Comparison of ENCODE assay signal across 1 cellular context in the genomic region with DNA sequence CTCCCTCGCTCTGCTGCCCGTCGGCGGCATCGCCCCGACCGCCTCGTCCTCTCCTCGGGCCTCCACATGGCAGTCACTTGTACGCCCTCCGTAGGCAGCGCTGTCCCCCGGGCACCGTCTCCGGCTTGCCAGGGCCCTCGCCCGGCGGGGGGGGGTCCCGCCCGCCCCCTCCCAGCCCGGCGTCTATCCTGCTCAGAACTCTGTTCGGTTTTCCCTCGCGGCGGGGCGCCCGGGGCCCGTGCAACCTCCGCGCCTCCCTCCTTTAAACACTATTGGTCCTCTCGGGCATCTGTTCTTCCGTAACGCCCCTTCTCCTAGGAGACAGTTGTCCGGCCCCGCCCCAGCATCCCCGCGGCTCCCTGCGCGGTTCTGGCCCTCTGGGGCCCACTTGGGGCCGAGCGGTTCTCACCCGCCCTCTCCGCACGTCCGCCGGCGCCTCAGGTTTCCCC.
TF ChIP-seq lines count a peak whose summit lies in the region.

No MANE protein-coding gene starts in this region.

TF ChIP-seq in HEK293, 187 proteins besides CTCF, POLR2A, EP300 and RAD21 (continued from another document):
- TF ChIP-seq ZEB2 (tag by site-specific recombination; IDR thresholded peaks at IDR 0.05) (peak; percentile 38; the same call in 1 of the 2 replicates), ZFP69B (tag by site-specific recombination; IDR thresholded peaks at IDR 0.05) (peak; percentile 99), YY1 (tag by site-specific recombination; IDR thresholded peaks at IDR 0.05) (no peak), ZNF518A (tag by site-specific recombination; conservative IDR thresholded peaks at IDR 0.05; ENCODE audit: low read depth) (no peak), ZBTB7A (tag by site-specific recombination; IDR thresholded peaks at IDR 0.05; ENCODE audit: low read depth) (no peak), ZNF302 (tag by site-specific recombination; IDR thresholded peaks at IDR 0.05; ENCODE audit: low read depth) (no peak), ZBTB17 (tag by site-specific recombination; IDR thresholded peaks at IDR 0.05) (peak; percentile 55; the same call in 1 of the 2 replicates), ZNF341 (tag by site-specific recombination; IDR thresholded peaks at IDR 0.05; ENCODE audit: low read depth) (peak; percentile 18; the same call in 1 of the 2 replicates), ZSCAN30 (tag by site-specific recombination; IDR thresholded peaks at IDR 0.05) (no peak), GLIS2 (tag by site-specific recombination; IDR thresholded peaks at IDR 0.05) (peak; percentile 85), ZIC2 (tag by site-specific recombination; IDR thresholded peaks at IDR 0.05) (peak; percentile 47), ZNF473 (tag by site-specific recombination; IDR thresholded peaks at IDR 0.05) (no peak), SP3 (tag by site-specific recombination; IDR thresholded peaks at IDR 0.05) (peak; percentile 21; the same call in 1 of the 2 replicates), ZBTB20 (tag by site-specific recombination; IDR thresholded peaks at IDR 0.05) (peak; percentile 72; the same call in 1 of the 2 replicates), GLIS1 (tag by site-specific recombination; IDR thresholded peaks at IDR 0.05) (peak; percentile 38), ZNF600 (tag by site-specific recombination; IDR thresholded peaks at IDR 0.05) (peak; percentile 40; the same call in 1 of the 2 replicates), ZNF324 (tag by site-specific recombination; IDR thresholded peaks at IDR 0.05) (no peak), ZNF211 (tag by site-specific recombination; IDR thresholded peaks at IDR 0.05; ENCODE audit: low read depth) (no peak), ZNF76 (tag by site-specific recombination; IDR thresholded peaks at IDR 0.05; ENCODE audit: borderline replicate concordance, low read depth) (peak; percentile 45; the same call in 1 of the 2 replicates), SP2 (tag by site-specific recombination; IDR thresholded peaks at IDR 0.05) (peak; percentile 76), ZNF19 (tag by site-specific recombination; IDR thresholded peaks at IDR 0.05; ENCODE audit: low read depth) (no peak), ZNF510 (tag by site-specific recombination; IDR thresholded peaks at IDR 0.05; ENCODE audit: insufficient replicate concordance) (no peak), ZNF837 (tag by site-specific recombination; IDR thresholded peaks at IDR 0.05) (no peak), GLI2 (tag by site-specific recombination; IDR thresholded peaks at IDR 0.05; ENCODE audit: borderline replicate concordance, low read depth) (no peak), ZNF335 (tag by site-specific recombination; conservative IDR thresholded peaks at IDR 0.05) (peak; percentile 85), ZXDB (tag by site-specific recombination; IDR thresholded peaks at IDR 0.05) (peak; percentile 81), ZBTB6 (tag by site-specific recombination; IDR thresholded peaks at IDR 0.05) (no peak), ZNF18 (tag by site-specific recombination; IDR thresholded peaks at IDR 0.05) (no peak), ZNF202 (tag by site-specific recombination; IDR thresholded peaks at IDR 0.05; ENCODE audit: borderline replicate concordance) (no peak), ZNF629 (tag by site-specific recombination; IDR thresholded peaks at IDR 0.05) (no peak), ZNF366 (tag by site-specific recombination; conservative IDR thresholded peaks at IDR 0.05) (peak; percentile 59), PATZ1 (tag by site-specific recombination; IDR thresholded peaks at IDR 0.05) (peak; percentile 60), FEZF1 (tag by site-specific recombination; IDR thresholded peaks at IDR 0.05) (no peak), SP7 (tag by site-specific recombination; IDR thresholded peaks at IDR 0.05) (peak; percentile 11; the same call in 1 of the 2 replicates), MEIS1 (CRISPR knock-in tag; IDR thresholded peaks at IDR 0.05; ENCODE audit: borderline replicate concordance) (no peak), ZNF416 (tag by site-specific recombination; IDR thresholded peaks at IDR 0.05) (no peak)
- TF ChIP-seq, protein P1, sequence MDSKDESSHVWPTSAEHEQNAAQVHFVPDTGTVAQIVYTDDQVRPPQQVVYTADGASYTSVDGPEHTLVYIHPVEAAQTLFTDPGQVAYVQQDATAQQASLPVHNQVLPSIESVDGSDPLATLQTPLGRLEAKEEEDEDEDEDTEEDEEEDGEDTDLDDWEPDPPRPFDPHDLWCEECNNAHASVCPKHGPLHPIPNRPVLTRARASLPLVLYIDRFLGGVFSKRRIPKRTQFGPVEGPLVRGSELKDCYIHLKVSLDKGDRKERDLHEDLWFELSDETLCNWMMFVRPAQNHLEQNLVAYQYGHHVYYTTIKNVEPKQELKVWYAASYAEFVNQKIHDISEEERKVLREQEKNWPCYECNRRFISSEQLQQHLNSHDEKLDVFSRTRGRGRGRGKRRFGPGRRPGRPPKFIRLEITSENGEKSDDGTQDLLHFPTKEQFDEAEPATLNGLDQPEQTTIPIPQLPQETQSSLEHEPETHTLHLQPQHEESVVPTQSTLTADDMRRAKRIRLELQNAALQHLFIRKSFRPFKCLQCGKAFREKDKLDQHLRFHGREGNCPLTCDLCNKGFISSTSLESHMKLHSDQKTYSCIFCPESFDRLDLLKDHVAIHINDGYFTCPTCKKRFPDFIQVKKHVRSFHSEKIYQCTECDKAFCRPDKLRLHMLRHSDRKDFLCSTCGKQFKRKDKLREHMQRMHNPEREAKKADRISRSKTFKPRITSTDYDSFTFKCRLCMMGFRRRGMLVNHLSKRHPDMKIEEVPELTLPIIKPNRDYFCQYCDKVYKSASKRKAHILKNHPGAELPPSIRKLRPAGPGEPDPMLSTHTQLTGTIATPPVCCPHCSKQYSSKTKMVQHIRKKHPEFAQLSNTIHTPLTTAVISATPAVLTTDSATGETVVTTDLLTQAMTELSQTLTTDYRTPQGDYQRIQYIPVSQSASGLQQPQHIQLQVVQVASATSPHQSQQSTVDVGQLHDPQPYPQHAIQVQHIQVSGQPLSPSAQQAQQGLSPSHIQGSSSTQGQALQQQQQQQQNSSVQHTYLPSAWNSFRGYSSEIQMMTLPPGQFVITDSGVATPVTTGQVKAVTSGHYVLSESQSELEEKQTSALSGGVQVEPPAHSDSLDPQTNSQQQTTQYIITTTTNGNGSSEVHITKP (tag by site-specific recombination; IDR thresholded peaks at IDR 0.05) = no peak; the same call in 1 of the 2 replicates
- TF ChIP-seq, protein P2, sequence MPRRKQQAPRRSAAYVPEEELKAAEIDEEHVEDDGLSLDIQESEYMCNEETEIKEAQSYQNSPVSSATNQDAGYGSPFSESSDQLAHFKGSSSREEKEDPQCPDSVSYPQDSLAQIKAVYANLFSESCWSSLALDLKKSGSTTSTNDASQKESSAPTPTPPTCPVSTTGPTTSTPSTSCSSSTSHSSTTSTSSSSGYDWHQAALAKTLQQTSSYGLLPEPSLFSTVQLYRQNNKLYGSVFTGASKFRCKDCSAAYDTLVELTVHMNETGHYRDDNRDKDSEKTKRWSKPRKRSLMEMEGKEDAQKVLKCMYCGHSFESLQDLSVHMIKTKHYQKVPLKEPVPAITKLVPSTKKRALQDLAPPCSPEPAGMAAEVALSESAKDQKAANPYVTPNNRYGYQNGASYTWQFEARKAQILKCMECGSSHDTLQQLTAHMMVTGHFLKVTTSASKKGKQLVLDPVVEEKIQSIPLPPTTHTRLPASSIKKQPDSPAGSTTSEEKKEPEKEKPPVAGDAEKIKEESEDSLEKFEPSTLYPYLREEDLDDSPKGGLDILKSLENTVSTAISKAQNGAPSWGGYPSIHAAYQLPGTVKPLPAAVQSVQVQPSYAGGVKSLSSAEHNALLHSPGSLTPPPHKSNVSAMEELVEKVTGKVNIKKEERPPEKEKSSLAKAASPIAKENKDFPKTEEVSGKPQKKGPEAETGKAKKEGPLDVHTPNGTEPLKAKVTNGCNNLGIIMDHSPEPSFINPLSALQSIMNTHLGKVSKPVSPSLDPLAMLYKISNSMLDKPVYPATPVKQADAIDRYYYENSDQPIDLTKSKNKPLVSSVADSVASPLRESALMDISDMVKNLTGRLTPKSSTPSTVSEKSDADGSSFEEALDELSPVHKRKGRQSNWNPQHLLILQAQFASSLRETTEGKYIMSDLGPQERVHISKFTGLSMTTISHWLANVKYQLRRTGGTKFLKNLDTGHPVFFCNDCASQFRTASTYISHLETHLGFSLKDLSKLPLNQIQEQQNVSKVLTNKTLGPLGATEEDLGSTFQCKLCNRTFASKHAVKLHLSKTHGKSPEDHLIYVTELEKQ (tag by site-specific recombination; IDR thresholded peaks at IDR 0.05; ENCODE audit: borderline replicate concordance) = no peak
- TF ChIP-seq, protein P3, sequence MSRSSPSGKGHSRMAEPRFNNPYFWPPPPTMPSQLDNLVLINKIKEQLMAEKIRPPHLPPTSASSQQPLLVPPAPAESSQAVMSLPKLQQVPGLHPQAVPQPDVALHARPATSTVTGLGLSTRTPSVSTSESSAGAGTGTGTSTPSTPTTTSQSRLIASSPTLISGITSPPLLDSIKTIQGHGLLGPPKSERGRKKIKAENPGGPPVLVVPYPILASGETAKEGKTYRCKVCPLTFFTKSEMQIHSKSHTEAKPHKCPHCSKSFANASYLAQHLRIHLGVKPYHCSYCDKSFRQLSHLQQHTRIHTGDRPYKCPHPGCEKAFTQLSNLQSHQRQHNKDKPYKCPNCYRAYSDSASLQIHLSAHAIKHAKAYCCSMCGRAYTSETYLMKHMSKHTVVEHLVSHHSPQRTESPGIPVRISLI (tag by site-specific recombination; IDR thresholded peaks at IDR 0.05) = no peak
